ENCODE assay signal across 8 cellular contexts in genomic region chr10:122462533-122463465, GRCh38. TPM values are rescaled to one million over a fixed set of nuclear protein-coding genes. Genes with fewer than 3 reads are reported as not detected.
DNase-seq lines count a peak whose midpoint lies in the region; ATAC-seq and TF ChIP-seq lines count a peak whose summit lies in the region.
"Had no signal": no experiment of that assay in that cellular context is flagged by ENCODE, and none has a peak within 500 bp of the region (broad histone marks: within the 10 kb centered on the region; RNA-seq: fewer than 3 reads in every experiment).

No MANE protein-coding gene starts in this region.

- ATAC-seq in GM21367 (IDR thresholded peaks at IDR 0.05; ENCODE audit: unreplicated experiment) (no peak), HG03097 (IDR thresholded peaks at IDR 0.05; ENCODE audit: low FRiP score, unreplicated experiment) (no peak)

- peaks cover 0 to 5% (median 0%) of the 10 kb centered on the region in 3 donors for H3K4me1 Mint-ChIP-seq in IgD-negative memory B cell

- peaks cover 0 to 2% (median 0%) of the 10 kb centered on the region in 3 donors for H3K9me3 Mint-ChIP-seq in IgD-negative memory B cell

- TF ChIP-seq POLR2A in sigmoid colon (IDR thresholded peaks at IDR 0.05): no peak

- peak in 1 of 2 donors; percentile 81 for DNase-seq in ascending aorta (ENCODE audit: low spot score in 2 of 2)
- DNase-seq in iPS DF 6.9 (ENCODE audit: low read depth, low spot score): no peak
- peak; percentile 88 for DNase-seq in sigmoid colon
- no peak for DNase-seq in NCI-H2196 (lab: John Stamatoyannopoulos, UW; ENCODE audit: unreplicated experiment)

- H3K27me3 ChIP-seq in ascending aorta (no peaks in the 10 kb centered on the region), iPS DF 6.9 (ENCODE audit: control insufficient read depth, insufficient read depth, low read length) (peaks cover 37% of the 10 kb centered on the region), sigmoid colon (no peaks in the 10 kb centered on the region)

- peaks cover 42% of the 10 kb centered on the region for H3K27me3 Mint-ChIP-seq in IgD-negative memory B cell

- H3K9me3 ChIP-seq in ascending aorta: no peaks in the 10 kb centered on the region
- H3K9me3 ChIP-seq in iPS DF 6.9 (ENCODE audit: control insufficient read depth, insufficient read depth, low read length): no peaks in the 10 kb centered on the region
- H3K9me3 ChIP-seq in sigmoid colon: no peaks in the 10 kb centered on the region

- peak overlapping the region; percentile 20 to 82 (median 56) for H3K4me3 Mint-ChIP-seq in IgD-negative memory B cell

- no peaks in the 10 kb centered on the region for H3K36me3 Mint-ChIP-seq in IgD-negative memory B cell

- no peak for TF ChIP-seq CTCF in ascending aorta (IDR thresholded peaks at IDR 0.05)
- no peak for TF ChIP-seq CTCF in sigmoid colon (IDR thresholded peaks at IDR 0.05)

- WGBS in iPS DF 6.9 (ENCODE audit: insufficient coverage, insufficient read length): no CpG with 5 or more reads among the region's 47 CpGs
- WGBS in sigmoid colon, 2 donors: 15 to 23% methylated on average over 47 of the region's 47 CpGs

- peak overlapping the region; percentile 94 to 96 for H3K4me3 ChIP-seq in ascending aorta
- H3K4me3 ChIP-seq in iPS DF 6.9 (ENCODE audit: low read length): peak overlapping the region; percentile 72; the same call in 1 of the 2 replicates
- peak overlapping the region; percentile 54 to 83 (median 71) for H3K4me3 ChIP-seq in sigmoid colon

- intact Hi-C loops in ascending aorta (cut with DNase I): loop anchor here (2.0 to 10.0 kb wide), 2 partner anchors 36 to 318 kb away; no protein-coding TSS in a partner anchor
- intact Hi-C loops in sigmoid colon (cut with DNase I): loop anchor here (2.0 to 5.0 kb wide), 2 partner anchors 40 to 105 kb away; no protein-coding TSS in a partner anchor

- H3K4me1 ChIP-seq in ascending aorta: peaks cover 6 to 39% of the 10 kb centered on the region in 2 donors
- peaks cover 8% of the 10 kb centered on the region for H3K4me1 ChIP-seq in iPS DF 6.9 (ENCODE audit: control insufficient read depth, insufficient read depth, low read length)
- peaks cover 3 to 33% (median 24%) of the 10 kb centered on the region in 4 donors for H3K4me1 ChIP-seq in sigmoid colon

- no peak for TF ChIP-seq EP300 in sigmoid colon (IDR thresholded peaks at IDR 0.05)

- no peak overlapping the region for H3K27ac Mint-ChIP-seq in IgD-negative memory B cell

- H3K36me3 ChIP-seq in ascending aorta (no peaks in the 10 kb centered on the region), iPS DF 6.9 (ENCODE audit: control insufficient read depth, insufficient read depth, low read length) (peaks cover 2% of the 10 kb centered on the region; the same call in 1 of the 2 replicates), sigmoid colon (no peaks in the 10 kb centered on the region)

- H3K27ac ChIP-seq in ascending aorta (peak overlapping the region; percentile 87 to 93), iPS DF 6.9 (ENCODE audit: low read length) (no peak overlapping the region), sigmoid colon (peak overlapping the region; percentile 84 to 93 (median 88))

RNA-seq across cellular contexts. Expression of gene HTRA1, which starts 1.4 kb away (rescaled TPM):
- polyA plus RNA-seq in IgD-negative memory B cell (not detected), sigmoid colon (10 to 100 TPM; 22.7 to 43.8 (median 36.0) TPM)
- total RNA-seq in ascending aorta (112 TPM), sigmoid colon (100 to 1,000 TPM; 119 to 162 (median 127) TPM)

RNA-seq across cellular contexts. Expression of gene ARMS2, which starts 8.3 kb away (rescaled TPM):
- polyA plus RNA-seq in IgD-negative memory B cell (not detected), sigmoid colon (not detected)
- total RNA-seq in ascending aorta (not detected), sigmoid colon (1 to 10 TPM in 1 of 4 donors, not detected in 3; 1.1 TPM)
- total RNA-seq: NCI-H460 had no signal
